In the genomic region with DNA sequence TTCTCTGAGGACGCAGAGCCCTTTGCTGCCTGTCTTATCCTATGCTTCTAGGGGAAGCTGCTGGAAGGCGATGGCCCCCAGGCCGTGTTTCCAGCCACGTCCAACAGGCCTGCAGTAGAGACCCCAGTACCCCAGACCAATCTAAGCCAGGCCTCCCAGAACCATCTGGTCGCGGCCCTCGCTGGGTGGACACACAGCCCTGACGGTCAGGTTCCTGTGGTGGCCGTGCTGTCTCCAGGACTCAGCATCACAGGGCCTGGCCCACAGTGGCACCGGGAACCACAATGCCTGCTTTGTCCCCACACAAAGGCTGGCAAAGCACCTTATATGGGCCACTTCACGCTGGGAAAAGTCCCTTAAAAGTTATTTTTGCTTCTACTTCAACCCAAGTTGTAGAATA, we compare ENCODE assay signal across 16 cellular contexts. TPM values are rescaled to one million over a fixed set of nuclear protein-coding genes. Genes with fewer than 3 reads are reported as not detected.
DNase-seq lines count a peak whose midpoint lies in the region; ATAC-seq, FAIRE-seq and TF ChIP-seq lines count a peak whose summit lies in the region.
"Had no signal": no experiment of that assay in that cellular context is flagged by ENCODE, and none has a peak within 500 bp of the region (broad histone marks: within the 10 kb centered on the region; RNA-seq: fewer than 3 reads in every experiment).

No MANE protein-coding gene starts in this region.

- no peaks in the 10 kb centered on the region for H3K27me3 Mint-ChIP-seq in activated naive CD4-positive, alpha-beta T cell treated with anti-CD3 and anti-CD28 coated beads, Interleukin-2, amount 10 ng/mL, durations not matched to agents 7 days and 5 days
- H3K27me3 Mint-ChIP-seq in activated naive CD8-positive, alpha-beta T cell treated with anti-CD3 and anti-CD28 coated beads, Interleukin-2, amount 10 ng/mL, durations not matched to agents 7 days and 5 days, result no peaks in the 10 kb centered on the region

- CTCF ChIA-PET in activated naive CD4-positive, alpha-beta T cell treated with anti-CD3 and anti-CD28 coated beads, Interleukin-2, amount 10 ng/mL, durations not matched to agents 7 days and 5 days (lab: Charles Lee), result interaction anchor here (2.0 kb wide), 1 partner anchor 96 kb away, joined by 7 read pairs; no protein-coding TSS in a partner anchor
- CTCF ChIA-PET in PC-9 (lab: Charles Lee), result no interaction called here

- no peak overlapping the region for H3K4me3 ChIP-seq in kidney (ENCODE audit: low read length in 2 of 2)
- H3K4me3 ChIP-seq in PC-9, result no peak overlapping the region
- H3K4me3 ChIP-seq: cardiac muscle cell, SJSA1 had no signal

- H3K4me1 ChIP-seq in kidney (ENCODE audit: control insufficient read depth in 1 of 2, insufficient read depth in 1 of 2, low read depth in 1 of 2, low read length in 2 of 2), result peaks cover under 1 to 4% of the 10 kb centered on the region in 2 donors
- no peaks in the 10 kb centered on the region for H3K4me1 ChIP-seq in PC-9 (replicated peaks; ENCODE audit: insufficient read depth)
- H3K4me1 ChIP-seq: Caco-2, SJSA1 had no signal

- intact Hi-C loops in kidney (cut with DNase I), result no loop called here
- intact Hi-C loops in PC-9 (cut with micrococcal nuclease; ENCODE audit: unreplicated experiment), result no loop called here

- H3K9me3 ChIP-seq in kidney (ENCODE audit: control insufficient read depth in 1 of 2, low read length in 2 of 2) (no peaks in the 10 kb centered on the region), PC-9 (ENCODE audit: insufficient read depth, low read depth) (no peaks in the 10 kb centered on the region)
- H3K9me3 ChIP-seq: Caco-2, SJSA1 had no signal

- POLR2A ChIA-PET in activated naive CD8-positive, alpha-beta T cell treated with anti-CD3 and anti-CD28 coated beads, Interleukin-2, amount 10 ng/mL, durations not matched to agents 7 days and 5 days (lab: Charles Lee), result interaction anchor here (1.0 kb wide), 1 partner anchor 9 kb away, joined by 6 read pairs; no protein-coding TSS in a partner anchor
- POLR2A ChIA-PET in PC-9 (lab: Charles Lee; ENCODE audit: unreplicated experiment), result no interaction called here

- H3K79me2 ChIP-seq in PC-9 (ENCODE audit: low read depth), result no peaks in the 10 kb centered on the region

- peaks cover 79% of the 10 kb centered on the region for H3K36me3 Mint-ChIP-seq in activated naive CD4-positive, alpha-beta T cell treated with anti-CD3 and anti-CD28 coated beads, Interleukin-2, amount 10 ng/mL, durations not matched to agents 7 days and 5 days
- H3K36me3 Mint-ChIP-seq in activated naive CD8-positive, alpha-beta T cell treated with anti-CD3 and anti-CD28 coated beads, Interleukin-2, amount 10 ng/mL, durations not matched to agents 7 days and 5 days, result peaks cover 27% of the 10 kb centered on the region

- H4K20me1 ChIP-seq in PC-9 (ENCODE audit: insufficient read depth), result no peaks in the 10 kb centered on the region

- no peak for ATAC-seq in activated naive CD8-positive, alpha-beta T cell treated with anti-CD3 and anti-CD28 coated beads, Interleukin-2, amount 10 ng/mL, durations not matched to agents 7 days and 5 days (ENCODE audit: low read depth)

- H3K9me2 ChIP-seq in PC-9 (ENCODE audit: insufficient read depth), result no peaks in the 10 kb centered on the region

- H3F3A ChIP-seq in PC-9 (ENCODE audit: insufficient read depth, low read depth), result no peaks in the 10 kb centered on the region; the same call in 1 of the 2 replicates

- H3K4me1 Mint-ChIP-seq in activated naive CD4-positive, alpha-beta T cell treated with anti-CD3 and anti-CD28 coated beads, Interleukin-2, amount 10 ng/mL, durations not matched to agents 7 days and 5 days, result peaks cover 92% of the 10 kb centered on the region
- H3K4me1 Mint-ChIP-seq in activated naive CD8-positive, alpha-beta T cell treated with anti-CD3 and anti-CD28 coated beads, Interleukin-2, amount 10 ng/mL, durations not matched to agents 7 days and 5 days, result peaks cover 85% of the 10 kb centered on the region

- no peak overlapping the region for H2AFZ ChIP-seq in PC-9

- peaks cover 6 to 7% of the 10 kb centered on the region in 2 donors for H3K36me3 ChIP-seq in kidney (ENCODE audit: control insufficient read depth in 1 of 2, insufficient read depth in 2 of 2, low read length in 2 of 2)
- no peaks in the 10 kb centered on the region for H3K36me3 ChIP-seq in PC-9 (ENCODE audit: low read depth)
- H3K36me3 ChIP-seq: cardiac muscle cell, SJSA1 had no signal

- peak overlapping the region; percentile 73 for H3K27ac Mint-ChIP-seq in activated naive CD4-positive, alpha-beta T cell treated with anti-CD3 and anti-CD28 coated beads, Interleukin-2, amount 10 ng/mL, durations not matched to agents 7 days and 5 days
- H3K27ac Mint-ChIP-seq in activated naive CD8-positive, alpha-beta T cell treated with anti-CD3 and anti-CD28 coated beads, Interleukin-2, amount 10 ng/mL, durations not matched to agents 7 days and 5 days, result peak overlapping the region; percentile 86

- H3K9me3 Mint-ChIP-seq in activated naive CD4-positive, alpha-beta T cell treated with anti-CD3 and anti-CD28 coated beads, Interleukin-2, amount 10 ng/mL, durations not matched to agents 7 days and 5 days, result no peaks in the 10 kb centered on the region
- H3K9me3 Mint-ChIP-seq in activated naive CD8-positive, alpha-beta T cell treated with anti-CD3 and anti-CD28 coated beads, Interleukin-2, amount 10 ng/mL, durations not matched to agents 7 days and 5 days, result no peaks in the 10 kb centered on the region

- H3K4me2 ChIP-seq in PC-9, result no peak overlapping the region

- H3K4me3 Mint-ChIP-seq in activated naive CD4-positive, alpha-beta T cell treated with anti-CD3 and anti-CD28 coated beads, Interleukin-2, amount 10 ng/mL, durations not matched to agents 7 days and 5 days, result no peak overlapping the region
- H3K4me3 Mint-ChIP-seq in activated naive CD8-positive, alpha-beta T cell treated with anti-CD3 and anti-CD28 coated beads, Interleukin-2, amount 10 ng/mL, durations not matched to agents 7 days and 5 days, result no peak overlapping the region

- BruUV-seq in PC-9 (replicated peaks; lab: Mats Ljungman, UMichigan), result no TSS peak

- no peak overlapping the region for H3K9ac ChIP-seq in kidney (ENCODE audit: low read length in 2 of 2)

- no peaks in the 10 kb centered on the region for H3K27me3 ChIP-seq in PC-9 (ENCODE audit: insufficient read depth, low read depth)
- H3K27me3 ChIP-seq: cardiac muscle cell, SJSA1 had no signal

- FAIRE-seq in kidney (lab: Jason Lieb, UNC), result no peak
- FAIRE-seq: TTC549 had no signal

- no peak for DNase-seq in activated naive CD4-positive, alpha-beta T cell treated with anti-CD3 and anti-CD28 coated beads, Interleukin-2, amount 10 ng/mL, durations not matched to agents 7 days and 5 days
- DNase-seq in activated naive CD4-positive, alpha-beta T cell treated with Interleukin-2 at 50 U/mL for 16 hours, result no peak
- no peak for DNase-seq in activated naive CD8-positive, alpha-beta T cell treated with anti-CD3 and anti-CD28 coated beads, Interleukin-2, amount 10 ng/mL, durations not matched to agents 7 days and 5 days
- DNase-seq in kidney (peak; percentile 49), substantia nigra (lab: John Stamatoyannopoulos, UW) (peak in 43 of 49 donors; percentile 14 to 90 (median 71)), PC-9 (no peak), SKM-1 treated with dmso at 0.1 percent for 144 hours (lab: John Stamatoyannopoulos, UW; ENCODE audit: unreplicated experiment) (no peak), NCI-H226 (no peak)
- DNase-seq: Caco-2, IMR-90, NCI-H2029, NCI-H524, retina had no signal

- H3K27ac ChIP-seq in kidney (ENCODE audit: low read depth in 2 of 2, low read length in 2 of 2) (no peak overlapping the region), substantia nigra (ENCODE audit: low read depth, low read length, poor library complexity, severe bottlenecking) (peak overlapping the region; percentile 99), PC-9 (no peak overlapping the region)
- H3K27ac ChIP-seq: cardiac muscle cell, SJSA1 had no signal

- TF ChIP-seq CTCF in kidney (IDR thresholded peaks at IDR 0.05; ENCODE audit: borderline replicate concordance, extremely low read depth, insufficient read depth) (no peak), PC-9 (conservative IDR thresholded peaks at IDR 0.05) (no peak)

RNA-seq across cellular contexts. Expression of a gene that starts 44.5 kb away (rescaled TPM):
- total RNA-seq in activated naive CD8-positive, alpha-beta T cell treated with anti-CD3 and anti-CD28 coated beads, Interleukin-2, amount 10 ng/mL, durations not matched to agents 7 days and 5 days, result 100 to 1,000 TPM; 370 to 391 TPM
- 147 TPM for total RNA-seq in kidney
- polyA plus RNA-seq in kidney (ENCODE audit: insufficient read depth, low read depth, low replicate concordance), result 18.9 TPM
- total RNA-seq in PC-9 (2021), result 48.4 and 58.3 TPM in 2 replicates

Comparison
In these comparisons a context has a peak if more than half of its experiments do, and no peak if none do; other contexts are left out.
1. DNase-seq: peak in kidney (single experiment) and substantia nigra (43 of 49); none in activated naive CD4-positive, alpha-beta T cell treated with anti-CD3 and anti-CD28 coated beads, Interleukin-2, amount 10 ng/mL, durations not matched to agents 7 days and 5 days (single experiment), activated naive CD4-positive, alpha-beta T cell treated with Interleukin-2 at 50 U/mL for 16 hours (single experiment), activated naive CD8-positive, alpha-beta T cell treated with anti-CD3 and anti-CD28 coated beads, Interleukin-2, amount 10 ng/mL, durations not matched to agents 7 days and 5 days (single experiment), PC-9 (0 of 2), SKM-1 treated with dmso at 0.1 percent for 144 hours (single experiment) and NCI-H226 (single experiment).